22 cellular contexts compared by ENCODE assay signal in the genomic region with DNA sequence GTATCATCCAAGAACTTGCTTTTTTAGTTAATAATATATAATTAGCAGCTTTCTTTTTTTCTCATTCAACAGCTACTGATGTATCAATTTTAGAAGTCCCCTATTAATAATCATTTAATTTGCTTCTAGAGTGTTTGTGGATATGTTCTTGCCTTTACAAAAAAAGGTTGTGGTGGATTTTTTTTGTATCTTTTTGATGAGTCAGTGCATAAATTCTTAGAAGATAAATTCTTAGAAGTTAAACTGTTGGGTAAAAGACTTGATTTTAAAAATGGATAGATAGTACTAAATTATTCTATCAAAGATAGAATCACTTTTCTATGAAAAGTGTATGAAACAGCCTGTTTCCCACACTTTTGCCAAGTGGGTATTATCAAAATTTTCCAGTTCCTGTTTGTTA.
"Had no signal": no experiment of that assay in that cellular context is flagged by ENCODE, and none has a peak within 500 bp of the region (broad histone marks: within the 10 kb centered on the region; RNA-seq: fewer than 3 reads in every experiment).

No MANE protein-coding gene starts in this region.

- H3K9me3 ChIP-seq: suprapubic skin, thyroid gland had no signal

- DNase-seq: dorsolateral prefrontal cortex; effector CD8-positive, alpha-beta T cell; heart left ventricle; hippocampal formation; left lung; mesenchymal stem cell; midbrain; occipital lobe; psoas muscle; retina; stimulated activated CD4-positive, alpha-beta T cell treated with anti-CD3 and anti-CD28 coated beads, Interleukin-2, amount 100 ng/mL, for 24 hours; stimulated activated CD4-positive, alpha-beta T cell treated with anti-CD3 and anti-CD28 coated beads, Interleukin-4, amount 100 ng/mL, for 4 hours; stimulated activated naive CD4-positive, alpha-beta T cell; thyroid gland had no signal

- H3K27me3 Mint-ChIP-seq: natural killer cell treated with Interleukin-12 subunit alpha and Interleukin-12 subunit beta and Interleukin-15 and Interleukin-18, amount 100 ng/mL, for 72 hours; type B pancreatic cell had no signal

- H3K4me3 Mint-ChIP-seq: natural killer cell treated with Interleukin-12 subunit alpha and Interleukin-12 subunit beta and Interleukin-15 and Interleukin-18, amount 100 ng/mL, for 72 hours; type B pancreatic cell had no signal

- H3K27ac ChIP-seq: coronary artery, heart left ventricle, left lung, suprapubic skin, thyroid gland had no signal

- H3K27me3 ChIP-seq: dorsolateral prefrontal cortex, heart left ventricle, left lung, suprapubic skin, thyroid gland had no signal

- H3K27ac Mint-ChIP-seq: type B pancreatic cell had no signal

- ATAC-seq: heart left ventricle; left lung; natural killer cell treated with Interleukin-12 subunit alpha and Interleukin-12 subunit beta and Interleukin-15 and Interleukin-18, amount 100 ng/mL, for 72 hours; sciatic nerve had no signal

- H3K4me3 ChIP-seq: coronary artery, dorsolateral prefrontal cortex, heart left ventricle, left lung, lung, suprapubic skin, thyroid gland had no signal

- H3K4me1 ChIP-seq: heart left ventricle, left lung, suprapubic skin, thyroid gland had no signal

- FAIRE-seq: frontal cortex, urothelium cell line had no signal

- H3K36me3 ChIP-seq: heart left ventricle, left lung, suprapubic skin, thyroid gland had no signal
